Comparison of ENCODE assay signal across 1 cellular context in genomic region chr1:15749399-15750291, GRCh38.
TF ChIP-seq lines count a peak whose summit lies in the region.

No MANE protein-coding gene starts in this region.

TF ChIP-seq in HepG2, 621 proteins besides CTCF, POLR2A, EP300 and RAD21 (continues in another document):
- TF ChIP-seq ARID5B (CRISPR knock-in tag; IDR thresholded peaks at IDR 0.05) (peak; percentile 37; the same call in 1 of the 2 replicates), ZNF607 (CRISPR knock-in tag; IDR thresholded peaks at IDR 0.05; ENCODE audit: borderline replicate concordance) (no peak), TEAD2 (CRISPR knock-in tag; IDR thresholded peaks at IDR 0.05) (no peak), ZNF691 (CRISPR knock-in tag; IDR thresholded peaks at IDR 0.05; ENCODE audit: borderline replicate concordance, low read depth) (0 out of 2 replicates have a peak, but pooled peaks have one; percentile 29), ZNF709 (CRISPR knock-in tag; IDR thresholded peaks at IDR 0.05) (no peak), ETV5 (CRISPR knock-in tag; IDR thresholded peaks at IDR 0.05; ENCODE audit: borderline replicate concordance) (peak; percentile 45; the same call in 1 of the 2 replicates), ELF3 (CRISPR knock-in tag; IDR thresholded peaks at IDR 0.05) (peak; percentile 29; the same call in 1 of the 2 replicates), ZBTB7A (CRISPR knock-in tag; IDR thresholded peaks at IDR 0.05) (peak; percentile 54; the same call in 1 of the 2 replicates), PHF21A (CRISPR knock-in tag; IDR thresholded peaks at IDR 0.05) (peak; percentile 57; the same call in 1 of the 2 replicates), GATAD2A (CRISPR knock-in tag; IDR thresholded peaks at IDR 0.05) (0 out of 2 replicates have a peak, but pooled peaks have one; percentile 44), MIER2 (CRISPR knock-in tag; IDR thresholded peaks at IDR 0.05) (peak; percentile 45; the same call in 1 of the 2 replicates), PHF8 (CRISPR knock-in tag; IDR thresholded peaks at IDR 0.05) (peak; percentile 43; the same call in 1 of the 2 replicates), SALL1 (CRISPR knock-in tag; IDR thresholded peaks at IDR 0.05) (peak; percentile 62; the same call in 1 of the 2 replicates), DMAP1 (CRISPR knock-in tag; IDR thresholded peaks at IDR 0.05) (0 out of 2 replicates have a peak, but pooled peaks have one; percentile 53), HNRNPK (IDR thresholded peaks at IDR 0.05; ENCODE audit: low read depth, low read length, poor library complexity, severe bottlenecking) (no peak), MXI1 (IDR thresholded peaks at IDR 0.05; ENCODE audit: borderline replicate concordance, low read depth, low read length) (no peak), ZBTB7B (CRISPR knock-in tag; IDR thresholded peaks at IDR 0.05) (peak; percentile 51; the same call in 1 of the 2 replicates), ZNF20 (CRISPR knock-in tag; IDR thresholded peaks at IDR 0.05) (no peak), NR2C2 (CRISPR knock-in tag; IDR thresholded peaks at IDR 0.05; ENCODE audit: borderline replicate concordance) (no peak), ZNF788 (CRISPR knock-in tag; IDR thresholded peaks at IDR 0.05; ENCODE audit: borderline replicate concordance) (0 out of 2 replicates have a peak, but pooled peaks have one; percentile 24), MAZ (IDR thresholded peaks at IDR 0.05; ENCODE audit: borderline replicate concordance, low read depth, low read length) (no peak), MAZ (CRISPR knock-in tag; IDR thresholded peaks at IDR 0.05; ENCODE audit: low read depth) (peak; percentile 37; the same call in 1 of the 2 replicates), SRF (IDR thresholded peaks at IDR 0.05; ENCODE audit: low read depth, low read length) (no peak), HNRNPL (IDR thresholded peaks at IDR 0.05; ENCODE audit: low read depth, low read length) (peak; percentile 81), HOXA3 (CRISPR knock-in tag; IDR thresholded peaks at IDR 0.05) (0 out of 2 replicates have a peak, but pooled peaks have one; percentile 17), NRL (CRISPR knock-in tag; IDR thresholded peaks at IDR 0.05; ENCODE audit: borderline replicate concordance) (0 out of 2 replicates have a peak, but pooled peaks have one; percentile 24), RBM22 (optimal IDR thresholded peaks at IDR 0.05; ENCODE audit: low read length) (no peak), NCOA2 (CRISPR knock-in tag; IDR thresholded peaks at IDR 0.05) (0 out of 2 replicates have a peak, but pooled peaks have one; percentile 38), HIC2 (CRISPR knock-in tag; IDR thresholded peaks at IDR 0.05; ENCODE audit: low read depth) (peak; percentile 62), BCL6 (CRISPR knock-in tag; IDR thresholded peaks at IDR 0.05) (peak; percentile 15; the same call in 1 of the 2 replicates), SP5 (CRISPR knock-in tag; IDR thresholded peaks at IDR 0.05; ENCODE audit: borderline replicate concordance, low read depth) (peak; percentile 22; the same call in 1 of the 2 replicates), ZFX (CRISPR knock-in tag; IDR thresholded peaks at IDR 0.05; ENCODE audit: low read depth) (peak; percentile 74), ZNF441 (CRISPR knock-in tag; IDR thresholded peaks at IDR 0.05; ENCODE audit: borderline replicate concordance) (no peak), REST (IDR thresholded peaks at IDR 0.05; ENCODE audit: borderline replicate concordance in 1 of 2, low read depth in 1 of 2, low read length in 2 of 2) (peak in 1 of 2 experiments; percentile 26; a peak in 3 of 4 replicates), TEAD3 (CRISPR knock-in tag; optimal IDR thresholded peaks at IDR 0.05; ENCODE audit: borderline replicate concordance) (peak; percentile 68), HNF4A (CRISPR knock-in tag; IDR thresholded peaks at IDR 0.05) (peak; percentile 41; the same call in 1 of the 2 replicates), REPIN1 (CRISPR knock-in tag; IDR thresholded peaks at IDR 0.05; ENCODE audit: borderline replicate concordance, low read depth) (0 out of 2 replicates have a peak, but pooled peaks have one; percentile 18), SAP130 (CRISPR knock-in tag; IDR thresholded peaks at IDR 0.05; ENCODE audit: low read depth) (peak; percentile 43; the same call in 1 of the 2 replicates), KLF12 (CRISPR knock-in tag; IDR thresholded peaks at IDR 0.05; ENCODE audit: borderline replicate concordance) (peak; percentile 58; the same call in 1 of the 2 replicates), HNF1A (IDR thresholded peaks at IDR 0.05; ENCODE audit: low read depth) (no peak), HNF1A (CRISPR knock-in tag; IDR thresholded peaks at IDR 0.05; ENCODE audit: borderline replicate concordance) (no peak), ZNF281 (CRISPR knock-in tag; IDR thresholded peaks at IDR 0.05; ENCODE audit: borderline replicate concordance) (peak; percentile 93), ZNF605 (CRISPR knock-in tag; IDR thresholded peaks at IDR 0.05) (no peak), ZNF414 (CRISPR knock-in tag; IDR thresholded peaks at IDR 0.05) (no peak), FOSL2 (CRISPR knock-in tag; IDR thresholded peaks at IDR 0.05) (peak; percentile 24; the same call in 1 of the 2 replicates)
